Comparison of ENCODE assay signal across 1 cellular context in genomic region chr11:77705877-77706579, GRCh38.
TF ChIP-seq lines count a peak whose summit lies in the region.

No MANE protein-coding gene starts in this region.

TF ChIP-seq in K562, 482 proteins besides CTCF, POLR2A, EP300 and RAD21:
- TF ChIP-seq FOSL1 (tag; conservative IDR thresholded peaks at IDR 0.05), result 0 out of 2 replicates have a peak, but pooled peaks have one; percentile 33
- TF ChIP-seq HDAC8 (tag; IDR thresholded peaks at IDR 0.05), result no peak
